ENCODE assay signal across 18 cellular contexts in genomic region chr5:31771500-31771899, GRCh38.
DNase-seq lines count a peak whose midpoint lies in the region; ATAC-seq and TF ChIP-seq lines count a peak whose summit lies in the region.
"Had no signal": no experiment of that assay in that cellular context is flagged by ENCODE, and none has a peak within 500 bp of the region (broad histone marks: within the 10 kb centered on the region; RNA-seq: fewer than 3 reads in every experiment).

No MANE protein-coding gene starts in this region.

- peak overlapping the region; percentile 49 for H3K4me2 ChIP-seq in DOHH2 (ENCODE audit: low read length)

- H3K4me3 ChIP-seq in DOHH2 (ENCODE audit: low read length) = peak overlapping the region; percentile 31; the same call in 1 of the 2 replicates
- H3K4me3 ChIP-seq: transverse colon had no signal

- no peaks in the 10 kb centered on the region for H3F3A ChIP-seq in DOHH2 (ENCODE audit: control insufficient read depth, insufficient read depth)

- H3K79me2 ChIP-seq in DOHH2 (ENCODE audit: control insufficient read depth, low read length) = no peaks in the 10 kb centered on the region

- no peaks in the 10 kb centered on the region for H3K27me3 ChIP-seq in DOHH2 (ENCODE audit: control insufficient read depth, low read length)
- H3K27me3 ChIP-seq: transverse colon had no signal

- H4K20me1 ChIP-seq in DOHH2 (ENCODE audit: control insufficient read depth, insufficient read depth, low read depth, low read length) = no peaks in the 10 kb centered on the region

- H3K27ac ChIP-seq in DOHH2 (ENCODE audit: low read depth, low read length) = 0 out of 2 replicates have a peak overlapping the region, but pooled peaks have one; percentile 7
- H3K27ac ChIP-seq: foreskin keratinocyte, transverse colon had no signal

- peak; percentile 25 for ATAC-seq in GM19455 (IDR thresholded peaks at IDR 0.05; ENCODE audit: unreplicated experiment)
- peak; percentile 11 for ATAC-seq in HG02970 (IDR thresholded peaks at IDR 0.05; ENCODE audit: low FRiP score, unreplicated experiment)
- ATAC-seq in HG03565 (IDR thresholded peaks at IDR 0.05; ENCODE audit: unreplicated experiment) = peak; percentile 15
- no peak for ATAC-seq in HG02763 (IDR thresholded peaks at IDR 0.05; ENCODE audit: unreplicated experiment)
- ATAC-seq: foreskin keratinocyte; HepG2; naive thymus-derived CD4-positive, alpha-beta T cell had no signal

- H3K36me3 ChIP-seq in DOHH2 (ENCODE audit: control insufficient read depth, low read length) = no peaks in the 10 kb centered on the region
- H3K36me3 ChIP-seq: transverse colon had no signal

- TF ChIP-seq CTCF in DOHH2 (IDR thresholded peaks at IDR 0.05; ENCODE audit: low read depth, low read length, poor library complexity, severe bottlenecking) = no peak

- DNase-seq in stimulated activated CD8-positive, alpha-beta memory T cell treated with anti-CD3 and anti-CD28 coated beads, Interleukin-4, amount 100 ng/mL, for 48 hours = no peak
- DNase-seq in NCI-H1694 treated with DMSO at 0.1 percent for 48 hours (lab: John Stamatoyannopoulos, UW) (no peak), hippocampal formation (lab: John Stamatoyannopoulos, UW) (no peak)
- DNase-seq: activated T-cell treated with anti-CD3 and anti-CD28 coated beads, Interleukin-2, amount 50 U/mL, for 24 hours; dermis blood vessel endothelial cell; foreskin keratinocyte; H9; kidney glomerular epithelial cell; naive thymus-derived CD4-positive, alpha-beta T cell; NCI-H146; NCI-H748 treated with DMSO at 0.1 percent for 48 hours; transverse colon had no signal

- H3K4me1 ChIP-seq in DOHH2 (ENCODE audit: control insufficient read depth, low read length) = peaks cover 17% of the 10 kb centered on the region
- H3K4me1 ChIP-seq: foreskin keratinocyte, transverse colon had no signal

- no peaks in the 10 kb centered on the region for H3K9me3 ChIP-seq in DOHH2 (ENCODE audit: control insufficient read depth, insufficient read depth, low read length)
- H3K9me3 ChIP-seq: transverse colon had no signal

- H3K9me2 ChIP-seq in DOHH2 (replicated peaks; ENCODE audit: control insufficient read depth, low read length) = no peaks in the 10 kb centered on the region
